In genomic region chr6:46677314-46677654, GRCh38 we compare ENCODE assay signal across 11 cellular contexts. TPM values are rescaled to one million over a fixed set of nuclear protein-coding genes. Genes with fewer than 3 reads are reported as not detected.
DNase-seq lines count a peak whose midpoint lies in the region; ATAC-seq and TF ChIP-seq lines count a peak whose summit lies in the region.
"Had no signal": no experiment of that assay in that cellular context is flagged by ENCODE, and none has a peak within 500 bp of the region (broad histone marks: within the 10 kb centered on the region; RNA-seq: fewer than 3 reads in every experiment).

No MANE protein-coding gene starts in this region.

- H2AFZ ChIP-seq in OCI-LY3 (ENCODE audit: low read depth, low read length), result peak overlapping the region; percentile 64; the same call in 1 of the 2 replicates

- TF ChIP-seq EP300 in ovary (IDR thresholded peaks at IDR 0.05), result no peak

- no peak overlapping the region for H3K9ac ChIP-seq in OCI-LY3 (ENCODE audit: low read length)

- peak overlapping the region; percentile 43 for H3K4me2 ChIP-seq in OCI-LY3 (ENCODE audit: low read length)

- H3K4me1 ChIP-seq in OCI-LY3 (ENCODE audit: low read length) (peaks cover 5% of the 10 kb centered on the region), ovary (ENCODE audit: insufficient read depth) (no peaks in the 10 kb centered on the region), prostate gland (replicated peaks) (no peaks in the 10 kb centered on the region)
- H3K4me1 ChIP-seq: upper lobe of right lung had no signal

- TF ChIP-seq CTCF in 22Rv1 (IDR thresholded peaks at IDR 0.05) (peak; percentile 62), GM13976 (IDR thresholded peaks at IDR 0.05; ENCODE audit: borderline replicate concordance, control extremely low read depth, extremely low read depth, insufficient read depth, missing control alignments) (peak; percentile 3), OCI-LY3 (IDR thresholded peaks at IDR 0.05; ENCODE audit: low read depth, low read length) (peak; percentile 60), foreskin fibroblast (IDR thresholded peaks at IDR 0.05; ENCODE audit: low read depth, low read length) (peak; percentile 16), ovary (IDR thresholded peaks at IDR 0.05) (no peak), prostate gland (IDR thresholded peaks at IDR 0.05) (no peak)

- no peak for ATAC-seq in HG03095 (IDR thresholded peaks at IDR 0.05; ENCODE audit: unreplicated experiment)
- ATAC-seq: upper lobe of right lung had no signal

- DNase-seq in GM13976 (ENCODE audit: low spot score) (no peak), foreskin fibroblast (peak in 1 of 2 donors; percentile 4), H4 (ENCODE audit: low spot score) (no peak), ovary (no peak), prostate gland (ENCODE audit: low spot score) (no peak)
- DNase-seq: activated gamma-delta T cell treated with Interleukin-2 at 50 U/mL for 16 hours; CD4-positive, alpha-beta memory T cell; upper lobe of right lung had no signal

- H4K20me1 ChIP-seq in OCI-LY3 (ENCODE audit: insufficient read depth, low read length), result no peaks in the 10 kb centered on the region

- intact Hi-C loops in ovary (cut with DNase I), result no loop called here
- intact Hi-C loops in prostate gland (cut with DNase I), result no loop called here

- no peak overlapping the region for H3K27ac ChIP-seq in 22Rv1
- H3K27ac ChIP-seq in OCI-LY3 (ENCODE audit: low read length), result no peak overlapping the region
- H3K27ac ChIP-seq in ovary, result no peak overlapping the region
- H3K27ac ChIP-seq in prostate gland, result no peak overlapping the region
- H3K27ac ChIP-seq: upper lobe of right lung had no signal

- H3K36me3 ChIP-seq in OCI-LY3 (replicated peaks; ENCODE audit: low read depth, low read length), result no peaks in the 10 kb centered on the region
- H3K36me3 ChIP-seq in ovary, result no peaks in the 10 kb centered on the region
- H3K36me3 ChIP-seq in prostate gland, result no peaks in the 10 kb centered on the region

- WGBS in ovary, 3 donors, result 82 to 90% (median 88%) methylated on average over 4 of the region's 4 CpGs
- WGBS in prostate gland, result 80% methylated on average over 4 of the region's 4 CpGs

- no peak overlapping the region for H3K4me3 ChIP-seq in OCI-LY3 (ENCODE audit: low read length)
- H3K4me3 ChIP-seq in foreskin fibroblast (ENCODE audit: low read depth in 1 of 2, low read length in 2 of 2), result no peak overlapping the region
- no peak overlapping the region for H3K4me3 ChIP-seq in ovary
- no peak overlapping the region for H3K4me3 ChIP-seq in prostate gland
- H3K4me3 ChIP-seq: upper lobe of right lung had no signal

- in situ Hi-C loops in GM13976 (cut with MboI; ENCODE audit: low sequenced_read_pairs, unreplicated experiment), result no loop called here

- TF ChIP-seq POLR2A in ovary (IDR thresholded peaks at IDR 0.05) (no peak), prostate gland (IDR thresholded peaks at IDR 0.05) (no peak)

- H3K79me2 ChIP-seq in OCI-LY3 (ENCODE audit: low read length), result no peaks in the 10 kb centered on the region

- H3K9me3 ChIP-seq in OCI-LY3 (ENCODE audit: insufficient read depth, low read length), result no peaks in the 10 kb centered on the region
- H3K9me3 ChIP-seq in ovary, result no peaks in the 10 kb centered on the region
- H3K9me3 ChIP-seq in prostate gland, result no peaks in the 10 kb centered on the region
- H3K9me3 ChIP-seq: upper lobe of right lung had no signal

- H3K27me3 ChIP-seq in OCI-LY3 (ENCODE audit: low read depth, low read length), result no peaks in the 10 kb centered on the region
- H3K27me3 ChIP-seq in ovary, result no peaks in the 10 kb centered on the region
- H3K27me3 ChIP-seq in prostate gland (replicated peaks; ENCODE audit: insufficient read depth), result no peaks in the 10 kb centered on the region
- H3K27me3 ChIP-seq: upper lobe of right lung had no signal

RNA-seq across cellular contexts. Expression of gene TDRD6, which starts 10.4 kb away (rescaled TPM):
- 0.70 TPM in 1 of 2 replicates, not detected in the other for total RNA-seq in H4 (2014; rRNA removed; shearing (Covaris generic))
- total RNA-seq in ovary (under 1 TPM; 0.20 to 0.96 (median 0.37) TPM), prostate gland (10 to 100 TPM in 1 of 2 donors, under 1 TPM in 1; 0.91 to 13.0 TPM)
- polyA plus RNA-seq in ovary, result under 1 TPM; 0.27 to 0.58 TPM
- polyA plus RNA-seq: CD4-positive, alpha-beta memory T cell had no signal

RNA-seq across cellular contexts. Expression of gene SLC25A27, which starts 24.5 kb away (rescaled TPM):
- total RNA-seq in H4 (2014; rRNA removed; shearing (Covaris generic)), result 1.4 TPM in 1 of 2 replicates, not detected in the other
- 10 to 100 TPM; 21.0 to 56.9 (median 37.0) TPM for total RNA-seq in ovary
- polyA plus RNA-seq in ovary, result 10 to 100 TPM; 28.8 to 49.2 TPM
- total RNA-seq in prostate gland, result 10 to 100 TPM; 33.7 to 43.7 TPM
- polyA plus RNA-seq: CD4-positive, alpha-beta memory T cell had no signal

RNA-seq across cellular contexts. Expression of gene CYP39A1, which starts 24.7 kb away (rescaled TPM):
- total RNA-seq in H4 (2014; rRNA removed; shearing (Covaris generic)), result 6.6 and 23.3 TPM in 2 replicates
- total RNA-seq in ovary, result 10 to 100 TPM in 6 of 7 donors, 1 to 10 TPM in 1; 9.3 to 22.9 (median 15.0) TPM
- 10 to 100 TPM in 1 of 2 donors, 1 to 10 TPM in 1; 9.0 to 15.2 TPM for polyA plus RNA-seq in ovary
- 10 to 100 TPM; 17.6 to 31.2 TPM for total RNA-seq in prostate gland
- total RNA-seq: CD4-positive, alpha-beta memory T cell had no signal
- polyA plus RNA-seq: CD4-positive, alpha-beta memory T cell had no signal

RNA-seq across cellular contexts. Expression of gene PLA2G7, which starts 57.9 kb away (rescaled TPM):
- total RNA-seq in H4 (2014; rRNA removed; shearing (Covaris generic)), result not detected in 2 replicates
- total RNA-seq in ovary (10 to 100 TPM in 1 of 7 donors, 1 to 10 TPM in 3, under 1 TPM in 3; 0.18 to 15.1 (median 1.6) TPM), prostate gland (10 to 100 TPM in 1 of 2 donors, 1 to 10 TPM in 1; 6.2 to 38.2 TPM)
- 1 to 10 TPM; 1.4 to 6.7 TPM for polyA plus RNA-seq in ovary
- polyA plus RNA-seq: CD4-positive, alpha-beta memory T cell had no signal

Comparison
In these comparisons a context has a peak if more than half of its experiments do, and no peak if none do; other contexts are left out.
1. CTCF ChIP-seq: peak in 22Rv1 (single experiment), GM13976 (single experiment), OCI-LY3 (single experiment) and foreskin fibroblast (single experiment); none in ovary (0 of 3) and prostate gland (0 of 4).